Comparison of ENCODE assay signal across 20 cellular contexts in the genomic region with DNA sequence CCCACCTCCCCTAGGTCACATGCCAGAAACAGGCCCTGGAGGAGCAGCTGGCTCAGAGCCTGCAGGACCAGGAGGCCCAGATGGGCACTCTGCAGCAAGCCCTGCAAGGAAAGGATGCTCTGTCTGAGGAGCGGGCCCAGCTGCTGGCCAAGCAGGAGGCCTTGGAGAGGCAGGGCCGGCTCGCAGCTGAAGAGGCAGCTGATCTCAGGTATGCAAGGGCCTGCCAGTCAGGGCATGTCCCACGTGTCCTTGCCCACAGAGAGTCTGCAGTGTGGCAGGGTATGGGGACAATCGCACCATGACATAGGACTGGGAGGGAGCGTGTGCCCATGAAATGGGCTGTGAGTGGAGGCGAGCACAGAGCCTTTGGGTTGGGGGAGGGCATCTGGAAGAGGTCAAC. TPM values are rescaled to one million over a fixed set of nuclear protein-coding genes. Genes with fewer than 3 reads are reported as not detected.
A peak's percentile ranks its signal among the peaks of the same experiment; 100 is the strongest.
DNase-seq lines count a peak whose midpoint lies in the region; ATAC-seq and TF ChIP-seq lines count a peak whose summit lies in the region.
"Had no signal": no experiment of that assay in that cellular context is flagged by ENCODE, and none has a peak within 500 bp of the region (broad histone marks: within the 10 kb centered on the region; RNA-seq: fewer than 3 reads in every experiment).

No MANE protein-coding gene starts in this region.

- H3K27me3 ChIP-seq in Caco-2 (replicated peaks; ENCODE audit: control insufficient read depth, insufficient read depth, low read length), result no peaks in the 10 kb centered on the region
- H3K27me3 ChIP-seq in GM23338 (ENCODE audit: insufficient read depth), result no peaks in the 10 kb centered on the region
- H3K27me3 ChIP-seq: SJSA1 had no signal

- H3K36me3 Mint-ChIP-seq in CD14-positive monocyte (no peaks in the 10 kb centered on the region), Caco-2 (ENCODE audit: insufficient read depth, unreplicated experiment) (no peaks in the 10 kb centered on the region), GM23338 (ENCODE audit: low read depth) (no peaks in the 10 kb centered on the region)

- intact Hi-C loops in CD14-positive monocyte (cut with micrococcal nuclease) (no loop called here), Caco-2 (cut with micrococcal nuclease; ENCODE audit: unreplicated experiment) (no loop called here)

- H3K9me3 ChIP-seq in Caco-2, result no peaks in the 10 kb centered on the region
- H3K9me3 ChIP-seq: mucosa of descending colon, SJSA1 had no signal

- H3K36me3 ChIP-seq in Caco-2 (ENCODE audit: control insufficient read depth, insufficient read depth, low read length), result no peaks in the 10 kb centered on the region
- H3K36me3 ChIP-seq in GM23338 (ENCODE audit: insufficient read depth), result no peaks in the 10 kb centered on the region
- H3K36me3 ChIP-seq: esophagus squamous epithelium, SJSA1, tibial artery, WERI-Rb-1 had no signal

- H3K27me3 Mint-ChIP-seq in CD14-positive monocyte (ENCODE audit: low read depth in 3 of 3) (peaks cover 3 to 7% (median 4%) of the 10 kb centered on the region in 3 donors), Caco-2 (ENCODE audit: insufficient read depth, unreplicated experiment) (peaks cover 3% of the 10 kb centered on the region), GM23338 (ENCODE audit: insufficient read depth, low read depth, poor library complexity) (peaks cover 13% of the 10 kb centered on the region)

- H3K27ac Mint-ChIP-seq in CD14-positive monocyte, result no peak overlapping the region
- no peak overlapping the region for H3K27ac Mint-ChIP-seq in Caco-2 (ENCODE audit: unreplicated experiment)
- H3K27ac Mint-ChIP-seq in GM23338, result no peak overlapping the region
- H3K27ac Mint-ChIP-seq: H9 had no signal

- no peaks in the 10 kb centered on the region for H3K4me1 ChIP-seq in Caco-2
- no peaks in the 10 kb centered on the region for H3K4me1 ChIP-seq in GM23338 (ENCODE audit: insufficient read depth)
- H3K4me1 ChIP-seq: SJSA1, tibial artery had no signal

- no peaks in the 10 kb centered on the region for H4K20me1 ChIP-seq in GM23338 (replicated peaks; ENCODE audit: insufficient read depth)

- H3K4me1 Mint-ChIP-seq in CD14-positive monocyte, result no peaks in the 10 kb centered on the region
- no peaks in the 10 kb centered on the region for H3K4me1 Mint-ChIP-seq in Caco-2 (ENCODE audit: low read depth, unreplicated experiment)
- 0 out of 3 replicates have a peak, but pooled peaks cover 4% of the 10 kb centered on the region for H3K4me1 Mint-ChIP-seq in GM23338

- DNase-seq in CD14-positive monocyte (ENCODE audit: low spot score), result peak; percentile 40
- peak; percentile 12 for DNase-seq in DMS79 (lab: John Stamatoyannopoulos, UW)
- DNase-seq in cerebellum (ENCODE audit: low spot score), result peak; percentile 48
- peak; percentile 14 for DNase-seq in omental fat pad (ENCODE audit: low spot score)
- no peak for DNase-seq in Caco-2
- no peak for DNase-seq in GM23338 (ENCODE audit: low spot score)
- DNase-seq in NCI-H1694 (lab: John Stamatoyannopoulos, UW), result no peak
- DNase-seq: activated CD4-positive, alpha-beta T cell treated with anti-CD3 and anti-CD28 coated beads, Interleukin-2, amount 50 U/mL, for 48 hours; esophagus squamous epithelium; H9; NCI-H2081 treated with DMSO at 0.1 percent for 48 hours; NCI-H748 treated with DMSO at 0.1 percent for 48 hours; T-helper 2 cell had no signal

- H3F3A ChIP-seq in GM23338 (replicated peaks; ENCODE audit: low read depth), result no peaks in the 10 kb centered on the region

- H3K4me3 Mint-ChIP-seq in CD14-positive monocyte, result no peak overlapping the region
- H3K4me3 Mint-ChIP-seq in Caco-2 (ENCODE audit: unreplicated experiment), result no peak overlapping the region
- H3K4me3 Mint-ChIP-seq in GM23338, result no peak overlapping the region
- H3K4me3 Mint-ChIP-seq: H9 had no signal

- no peak overlapping the region for H3K27ac ChIP-seq in GM23338 (ENCODE audit: low read depth)
- H3K27ac ChIP-seq: esophagus squamous epithelium, KMS-11, SJSA1, tibial artery, WERI-Rb-1 had no signal

- H3K9me2 ChIP-seq in GM23338 (ENCODE audit: insufficient read depth), result no peaks in the 10 kb centered on the region

- H3K4me3 ChIP-seq in Caco-2 (ENCODE audit: low read depth, low read length), result no peak overlapping the region
- H3K4me3 ChIP-seq in GM23338, result no peak overlapping the region
- H3K4me3 ChIP-seq: esophagus squamous epithelium, mucosa of descending colon, SJSA1, tibial artery had no signal

- H3K9me3 Mint-ChIP-seq in CD14-positive monocyte (peaks cover 0 to 6% (median 0%) of the 10 kb centered on the region in 7 donors), Caco-2 (ENCODE audit: unreplicated experiment) (no peaks in the 10 kb centered on the region), GM23338 (no peaks in the 10 kb centered on the region)
- H3K9me3 Mint-ChIP-seq: H9 had no signal

- TF ChIP-seq CTCF in CD14-positive monocyte (IDR thresholded peaks at IDR 0.05) (no peak), omental fat pad (IDR thresholded peaks at IDR 0.05) (no peak), Caco-2 (IDR thresholded peaks at IDR 0.05; ENCODE audit: insufficient read depth in 1 of 2, low read depth in 1 of 2, low read length in 1 of 2, severe bottlenecking in 1 of 2, unreplicated experiment in 1 of 2) (no peak), GM23338 (conservative IDR thresholded peaks at IDR 0.05; ENCODE audit: low read depth in 2 of 2) (no peak)

- ATAC-seq in omental fat pad (ENCODE audit: low FRiP score), result no peak
- ATAC-seq in GM23338, result no peak
- ATAC-seq: left colon, mucosa of descending colon had no signal

- no peak overlapping the region for H3K4me2 ChIP-seq in GM23338
- H3K4me2 ChIP-seq: KMS-11 had no signal

- no peak overlapping the region for H2AFZ ChIP-seq in GM23338

- BruUV-seq in Caco-2 (replicated peaks; lab: Mats Ljungman, UMichigan), result no TSS peak

- H3K79me2 ChIP-seq in GM23338 (replicated peaks; ENCODE audit: insufficient read depth), result no peaks in the 10 kb centered on the region

- CTCF ChIA-PET in Caco-2 (lab: Charles Lee), result no interaction called here

- POLR2A ChIA-PET in Caco-2 (lab: Charles Lee), result no interaction called here

RNA-seq across cellular contexts. Expression of gene CROCC2, which starts 39.9 kb away (rescaled TPM):
- polyA plus RNA-seq in CD14-positive monocyte, result not detected
- not detected for total RNA-seq in cerebellum
- total RNA-seq in omental fat pad, result under 1 TPM in 2 of 4 donors, not detected in 2; 0.06 to 0.12 TPM
- not detected in 2 replicates for total RNA-seq in Caco-2 (2022)
- total RNA-seq in GM23338 (2014; rRNA removed; shearing (Covaris generic)), result not detected in 2 replicates
- polyA plus RNA-seq in GM23338 (2016; fragmentation: Nextera tagmentation; extraction: Ambion mirVana), result not detected in 2 replicates
- total RNA-seq: esophagus squamous epithelium, H9, HT1080, SJSA1 had no signal

RNA-seq across cellular contexts. Expression of gene MAB21L4, which starts 50.1 kb away (rescaled TPM):
- polyA plus RNA-seq in CD14-positive monocyte (not detected), GM23338 (2016; fragmentation: Nextera tagmentation; extraction: Ambion mirVana) (0.10 TPM in 1 of 2 replicates, not detected in the other)
- total RNA-seq in cerebellum (not detected), omental fat pad (not detected), Caco-2 (2022) (53.1 and 69.9 TPM in 2 replicates)
- not detected in 2 replicates for total RNA-seq in GM23338 (2014; rRNA removed; shearing (Covaris generic))
- total RNA-seq: HT1080 had no signal

RNA-seq across cellular contexts. Expression of gene SNED1, which starts 52.4 kb away (rescaled TPM):
- polyA plus RNA-seq in CD14-positive monocyte, result under 1 TPM; 0.02 to 0.12 TPM
- 12.0 TPM for total RNA-seq in cerebellum
- total RNA-seq in omental fat pad, result 10 to 100 TPM; 18.0 to 52.2 (median 32.5) TPM
- not detected in 2 replicates for total RNA-seq in Caco-2 (2022)
- total RNA-seq in GM23338 (2014; rRNA removed; shearing (Covaris generic)), result 1.1 and 2.8 TPM in 2 replicates
- polyA plus RNA-seq in GM23338 (2016; fragmentation: Nextera tagmentation; extraction: Ambion mirVana), result 1.3 and 1.5 TPM in 2 replicates

Comparison
In these comparisons a context has a peak if more than half of its experiments do, and no peak if none do; other contexts are left out.
1. DNase-seq: peak in CD14-positive monocyte (single experiment), DMS79 (single experiment), cerebellum (single experiment) and omental fat pad (single experiment); none in Caco-2 (0 of 2), GM23338 (single experiment) and NCI-H1694 (single experiment).
2. RNA of gene MAB21L4, which starts 50.1 kb away (total RNA-seq): 53.1 to 69.9 TPM in Caco-2; not detected in cerebellum (single experiment), not detected in omental fat pad and not detected in GM23338; every median in the first group is over 10 times any median in the second.